10 cellular contexts compared by ENCODE assay signal in the genomic region with DNA sequence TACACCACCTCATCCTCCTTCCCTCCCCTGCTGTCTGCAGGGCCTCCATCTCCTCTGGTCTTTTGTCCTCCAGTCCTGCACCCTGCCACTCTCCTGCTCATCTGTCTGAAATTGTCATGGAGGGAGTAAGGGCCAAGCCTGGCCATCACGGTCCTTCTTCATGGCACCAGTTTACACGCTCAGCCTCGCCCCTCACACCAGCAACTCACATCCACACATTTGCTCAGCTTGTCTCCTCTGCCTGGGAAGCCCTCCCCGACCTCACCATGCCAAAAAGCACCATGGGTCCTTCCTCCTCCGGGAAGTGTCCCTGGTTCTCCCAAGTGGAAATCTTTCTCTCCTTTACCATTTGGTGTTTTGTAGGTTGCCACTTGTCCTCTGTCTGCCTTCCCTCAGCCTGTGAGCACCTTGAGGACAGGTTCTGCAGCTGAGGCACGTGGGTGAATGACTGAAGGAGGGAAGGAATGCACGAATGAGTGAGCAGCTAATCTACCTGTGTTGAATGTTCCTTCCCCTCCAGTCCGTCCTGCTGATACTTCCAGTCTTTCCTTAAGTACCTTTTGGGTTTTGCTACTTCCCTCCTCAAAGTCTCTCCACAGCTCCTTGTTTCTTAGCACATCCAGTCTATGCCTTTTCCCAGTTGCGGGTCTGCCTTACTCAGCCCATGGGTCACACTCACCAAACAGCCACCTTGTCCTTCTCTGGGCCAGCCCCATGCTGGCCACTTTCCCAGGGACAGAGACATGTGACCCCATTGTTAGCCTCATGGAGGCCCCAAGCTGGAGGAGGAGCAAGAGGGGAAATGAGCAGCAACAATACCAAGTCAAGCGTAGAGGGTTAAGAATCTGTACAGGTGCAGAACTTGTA. TPM values are rescaled to one million over a fixed set of nuclear protein-coding genes. Genes with fewer than 3 reads are reported as not detected.
DNase-seq lines count a peak whose midpoint lies in the region; ATAC-seq and TF ChIP-seq lines count a peak whose summit lies in the region.
"Had no signal": no experiment of that assay in that cellular context is flagged by ENCODE, and none has a peak within 500 bp of the region (broad histone marks: within the 10 kb centered on the region; RNA-seq: fewer than 3 reads in every experiment).

No MANE protein-coding gene starts in this region.

- H3K4me1 Mint-ChIP-seq in CD4-positive, alpha-beta memory T cell: peaks cover 19 to 57% (median 32%) of the 10 kb centered on the region in 4 donors
- H3K4me1 Mint-ChIP-seq in neural crest cell: peaks cover 52% of the 10 kb centered on the region

- no peak overlapping the region for H3K9ac ChIP-seq in Loucy (ENCODE audit: low read depth, low read length, poor library complexity, severe bottlenecking)

- POLR2A ChIA-PET in CD4-positive, alpha-beta memory T cell (lab: Charles Lee; ENCODE audit: partially characterized antibody): interaction anchor here (1.1 to 23.8 kb wide), 3 partner anchors 20 to 48 kb away, joined by 3 to 555 read pairs (median 102); no protein-coding TSS in a partner anchor

- H3K4me3 ChIP-seq in CD4-positive, alpha-beta memory T cell (ENCODE audit: low read length in 2 of 2): no peak overlapping the region
- H3K4me3 ChIP-seq in Loucy (ENCODE audit: low read length, poor library complexity, severe bottlenecking): no peak overlapping the region
- H3K4me3 ChIP-seq: SJSA1 had no signal

- intact Hi-C loops in CD4-positive, alpha-beta memory T cell (cut with micrococcal nuclease): no loop called here
- intact Hi-C loops in left ventricle myocardium superior (cut with micrococcal nuclease): no loop called here

- H3K27ac ChIP-seq in CD4-positive, alpha-beta memory T cell (ENCODE audit: low read depth, low read length): no peak overlapping the region
- H3K27ac ChIP-seq: SJSA1 had no signal

- peaks cover 37% of the 10 kb centered on the region for H3K4me1 ChIP-seq in CD4-positive, alpha-beta memory T cell (ENCODE audit: insufficient read depth, low read length)
- H3K4me1 ChIP-seq in Loucy (ENCODE audit: insufficient read depth, low read length, poor library complexity, severe bottlenecking): peaks cover 34% of the 10 kb centered on the region

- peaks cover 0 to 5% (median 0%) of the 10 kb centered on the region in 8 donors for H3K9me3 Mint-ChIP-seq in CD4-positive, alpha-beta memory T cell
- no peaks in the 10 kb centered on the region for H3K9me3 Mint-ChIP-seq in neural crest cell

- TF ChIP-seq CTCF in Loucy (conservative IDR thresholded peaks at IDR 0.05; ENCODE audit: low read length): no peak
- TF ChIP-seq CTCF in neural crest cell (conservative IDR thresholded peaks at IDR 0.05): no peak

- peaks cover 27% of the 10 kb centered on the region for H3K79me2 ChIP-seq in Loucy (ENCODE audit: insufficient read depth, low read length)

- H3K4me2 ChIP-seq in Loucy (ENCODE audit: low read depth, low read length, poor library complexity, severe bottlenecking): no peak overlapping the region

- H3K9me2 ChIP-seq in Loucy (replicated peaks; ENCODE audit: low read depth, low read length): no peaks in the 10 kb centered on the region

- ATAC-seq in GM19328 (IDR thresholded peaks at IDR 0.05; ENCODE audit: unreplicated experiment) (no peak), left ventricle myocardium superior (no peak)

- DNase-seq in CD4-positive, alpha-beta memory T cell: no peak
- peak; percentile 60 for DNase-seq in ecto neural progenitor cell (ENCODE audit: low spot score)
- no peak for DNase-seq in neural crest cell (ENCODE audit: low read depth, low spot score)
- no peak for DNase-seq in NCI-H748 (lab: John Stamatoyannopoulos, UW; ENCODE audit: unreplicated experiment)
- DNase-seq in COLO668 (lab: John Stamatoyannopoulos, UW; ENCODE audit: unreplicated experiment): no peak
- DNase-seq in left ventricle myocardium superior: no peak
- DNase-seq: NCI-H1417 treated with DMSO at 0.1 percent for 48 hours had no signal

- H3K27ac Mint-ChIP-seq in CD4-positive, alpha-beta memory T cell: peak overlapping the region in 4 of 7 donors; percentile 48 to 93 (median 76)
- peak overlapping the region; percentile 29 for H3K27ac Mint-ChIP-seq in neural crest cell (ENCODE audit: unreplicated experiment)

- peaks cover 0 to 13% of the 10 kb centered on the region in 2 donors for H3K36me3 Mint-ChIP-seq in CD4-positive, alpha-beta memory T cell
- H3K36me3 Mint-ChIP-seq in neural crest cell (ENCODE audit: low read depth): peaks cover 12% of the 10 kb centered on the region

- peak overlapping the region in 6 of 8 donors; percentile 40 to 72 (median 55) for H3K4me3 Mint-ChIP-seq in CD4-positive, alpha-beta memory T cell
- H3K4me3 Mint-ChIP-seq in neural crest cell: peak overlapping the region; percentile 99

- peaks cover 21% of the 10 kb centered on the region for H4K20me1 ChIP-seq in Loucy (ENCODE audit: insufficient read depth, low read length, poor library complexity, severe bottlenecking)

- CTCF ChIA-PET in CD4-positive, alpha-beta memory T cell (lab: Charles Lee; ENCODE audit: partially characterized antibody): interaction anchor here (1.0 to 2.8 kb wide), 4 partner anchors 25 to 112 kb away, joined by 3 to 13 read pairs (median 4); no protein-coding TSS in a partner anchor

- H3K27me3 Mint-ChIP-seq in CD4-positive, alpha-beta memory T cell: no peaks in the 10 kb centered on the region
- H3K27me3 Mint-ChIP-seq in neural crest cell (ENCODE audit: low read depth): peaks cover 11% of the 10 kb centered on the region

- no peaks in the 10 kb centered on the region for H3F3A ChIP-seq in Loucy (ENCODE audit: low read depth)

- no peaks in the 10 kb centered on the region for H3K27me3 ChIP-seq in CD4-positive, alpha-beta memory T cell (ENCODE audit: insufficient read depth, low read length)
- no peaks in the 10 kb centered on the region for H3K27me3 ChIP-seq in Loucy (ENCODE audit: insufficient read depth, low read length, poor library complexity, severe bottlenecking)
- H3K27me3 ChIP-seq: SJSA1 had no signal

- H2AFZ ChIP-seq in Loucy (ENCODE audit: low read length): peak overlapping the region; percentile 28; the same call in 1 of the 2 replicates

- H3K36me3 ChIP-seq in CD4-positive, alpha-beta memory T cell (ENCODE audit: insufficient read depth, low read length): no peaks in the 10 kb centered on the region
- H3K36me3 ChIP-seq in Loucy (ENCODE audit: insufficient read depth, low read length): no peaks in the 10 kb centered on the region

- no peaks in the 10 kb centered on the region for H3K9me3 ChIP-seq in CD4-positive, alpha-beta memory T cell (ENCODE audit: control insufficient read depth in 1 of 2, low read length in 2 of 2)
- H3K9me3 ChIP-seq in Loucy (ENCODE audit: insufficient read depth, low read depth, low read length): no peaks in the 10 kb centered on the region
- H3K9me3 ChIP-seq: SJSA1 had no signal

RNA-seq across cellular contexts. Expression of a gene that starts 2.3 kb away (rescaled TPM):
- 10 to 100 TPM; 57.5 to 58.4 TPM for total RNA-seq in CD4-positive, alpha-beta memory T cell
- 10 to 100 TPM; 22.7 to 29.9 TPM for polyA plus RNA-seq in CD4-positive, alpha-beta memory T cell
- total RNA-seq in neural crest cell (254 and 265 TPM in 2 replicates), left ventricle myocardium superior (38.5 TPM)
